In the genomic region with DNA sequence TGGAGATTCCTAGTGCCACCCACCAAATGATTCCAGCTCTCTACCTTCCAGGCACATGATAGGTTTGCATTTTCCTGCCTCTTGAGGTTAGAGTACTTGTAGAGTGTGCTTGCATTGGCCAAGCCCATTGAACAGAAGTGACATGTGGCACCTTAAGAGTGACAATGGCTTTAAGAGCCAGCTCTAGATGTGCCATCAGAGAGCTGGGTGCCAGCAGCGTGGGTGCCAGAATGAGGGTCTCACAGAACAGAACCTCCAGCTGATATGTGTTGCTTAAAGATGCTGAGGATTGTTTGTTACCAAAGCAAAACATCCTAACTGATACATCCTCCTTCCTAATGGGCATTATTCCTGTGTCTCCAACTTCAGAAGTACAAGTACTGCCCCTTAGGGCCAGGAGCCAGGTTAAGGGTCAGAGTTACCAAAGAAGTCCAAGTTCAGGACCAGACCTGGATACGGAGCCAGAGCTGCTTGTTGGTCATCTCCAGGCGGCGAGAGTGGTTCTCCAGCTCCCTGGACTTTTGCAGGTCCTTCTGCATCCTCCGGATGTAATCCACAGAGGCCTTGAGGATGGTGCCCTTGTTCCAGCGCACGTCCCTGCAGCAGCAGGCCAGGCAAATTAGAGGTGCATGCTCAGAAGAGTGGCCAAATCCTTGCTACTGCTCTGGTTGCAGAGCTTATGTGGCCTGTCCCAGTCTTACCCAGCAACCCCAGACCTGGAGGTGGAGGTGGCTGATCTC, we compare ENCODE assay signal across 24 cellular contexts. TPM values are rescaled to one million over a fixed set of nuclear protein-coding genes. Genes with fewer than 3 reads are reported as not detected.
"Had no signal": no experiment of that assay in that cellular context is flagged by ENCODE, and none has a peak within 500 bp of the region (broad histone marks: within the 10 kb centered on the region; RNA-seq: fewer than 3 reads in every experiment).

No MANE protein-coding gene starts in this region.

- H3K36me3 Mint-ChIP-seq: activated naive CD4-positive, alpha-beta T cell treated with anti-CD3 and anti-CD28 coated beads, Interleukin-2, amount 50 U/mL, for 72 hours had no signal

- DNase-seq: activated CD4-positive, alpha-beta T cell treated with anti-CD3 and anti-CD28 coated beads for 1 hour; activated CD8-positive, alpha-beta memory T cell treated with anti-CD3 and anti-CD28 coated beads for 24 hours; activated CD8-positive, alpha-beta memory T cell treated with anti-CD3 and anti-CD28 coated beads, Interleukin-2, amount 50 U/mL, for 48 hours; activated gamma-delta T cell treated with Interleukin-2 at 50 U/mL for 16 hours; amniotic stem cell; central memory CD4-positive, alpha-beta T cell; heart right ventricle; immature natural killer cell; kidney glomerular epithelial cell; mesendoderm; naive thymus-derived CD8-positive, alpha-beta T cell; retina; stimulated activated CD4-positive, alpha-beta T cell treated with anti-CD3 and anti-CD28 coated beads, Interleukin-2, amount 100 ng/mL, for 24 hours; stimulated activated naive CD8-positive, alpha-beta T cell treated with anti-CD3 and anti-CD28 coated beads, Interleukin-15, amount 100 ng/mL, for 72 hours; T-helper 1 cell; T1000; testis; upper lobe of right lung had no signal

- H3K9me3 Mint-ChIP-seq: activated naive CD4-positive, alpha-beta T cell treated with anti-CD3 and anti-CD28 coated beads, Interleukin-2, amount 50 U/mL, for 72 hours; activated T-helper 1 cell treated with anti-CD3 and anti-CD28 coated beads, Interleukin-12 subunit alpha, Interleukin-12 subunit beta, Interleukin-2, Interleukin-4 antibody, amounts not matched to agents 30 ng/mL and 10 ng/mL and 1 ng/mL, durations not matched to agents 14 hours and 24 hours and 36 hours; immature natural killer cell; naive thymus-derived CD8-positive, alpha-beta T cell; stimulated activated naive CD8-positive, alpha-beta T cell treated with anti-CD3 and anti-CD28 coated beads, Interleukin-15, amount 100 ng/mL, for 72 hours had no signal

- H3K27ac Mint-ChIP-seq: activated naive CD4-positive, alpha-beta T cell treated with anti-CD3 and anti-CD28 coated beads, Interleukin-2, amount 50 U/mL, for 72 hours; activated T-helper 1 cell treated with anti-CD3 and anti-CD28 coated beads, Interleukin-12 subunit alpha, Interleukin-12 subunit beta, Interleukin-2, Interleukin-4 antibody, amounts not matched to agents 30 ng/mL and 10 ng/mL and 1 ng/mL, durations not matched to agents 14 hours and 24 hours and 36 hours; naive thymus-derived CD8-positive, alpha-beta T cell; stimulated activated naive CD8-positive, alpha-beta T cell treated with anti-CD3 and anti-CD28 coated beads, Interleukin-15, amount 100 ng/mL, for 72 hours had no signal

- H2AFZ ChIP-seq: parathyroid adenoma had no signal

- H3K79me2 ChIP-seq: parathyroid adenoma had no signal

- H3K9ac ChIP-seq: parathyroid adenoma had no signal

- H3K27ac ChIP-seq: coronary artery, gastroesophageal sphincter, heart right ventricle, parathyroid adenoma, testis, upper lobe of right lung had no signal

- H3K4me3 ChIP-seq: coronary artery, gastroesophageal sphincter, heart right ventricle, testis, upper lobe of right lung had no signal

- H3K27me3 Mint-ChIP-seq: naive thymus-derived CD8-positive, alpha-beta T cell; stimulated activated naive CD8-positive, alpha-beta T cell treated with anti-CD3 and anti-CD28 coated beads, Interleukin-15, amount 100 ng/mL, for 72 hours had no signal

- H3K27me3 ChIP-seq: gastroesophageal sphincter, heart right ventricle, testis, upper lobe of right lung had no signal

- ATAC-seq: activated naive CD4-positive, alpha-beta T cell treated with anti-CD3 and anti-CD28 coated beads, Interleukin-2, amount 50 U/mL, for 72 hours; gastroesophageal sphincter; heart right ventricle; naive thymus-derived CD8-positive, alpha-beta T cell; SK-N-SH treated with all-trans-retinoic acid at 6 μM for 48 hours; stimulated activated naive CD8-positive, alpha-beta T cell treated with anti-CD3 and anti-CD28 coated beads, Interleukin-15, amount 100 ng/mL, for 72 hours; upper lobe of right lung had no signal

- H3K4me3 Mint-ChIP-seq: activated T-helper 1 cell treated with anti-CD3 and anti-CD28 coated beads, Interleukin-12 subunit alpha, Interleukin-12 subunit beta, Interleukin-2, Interleukin-4 antibody, amounts not matched to agents 30 ng/mL and 10 ng/mL and 1 ng/mL, durations not matched to agents 14 hours and 24 hours and 36 hours; immature natural killer cell; naive thymus-derived CD8-positive, alpha-beta T cell; stimulated activated naive CD8-positive, alpha-beta T cell treated with anti-CD3 and anti-CD28 coated beads, Interleukin-15, amount 100 ng/mL, for 72 hours had no signal

- H3K9me3 ChIP-seq: gastroesophageal sphincter, heart right ventricle, testis, upper lobe of right lung had no signal

RNA-seq across cellular contexts. Expression of gene MDFI, which starts 47.5 kb away (rescaled TPM):
- total RNA-seq: activated naive CD4-positive, alpha-beta T cell treated with anti-CD3 and anti-CD28 coated beads, Interleukin-2, amount 50 U/mL, for 72 hours; activated T-helper 1 cell treated with anti-CD3 and anti-CD28 coated beads, Interleukin-12 subunit alpha, Interleukin-12 subunit beta, Interleukin-2, Interleukin-4 antibody, amounts not matched to agents 30 ng/mL and 10 ng/mL and 1 ng/mL, durations not matched to agents 14 hours and 24 hours and 36 hours; naive thymus-derived CD8-positive, alpha-beta T cell had no signal
- polyA plus RNA-seq: immature natural killer cell; naive thymus-derived CD8-positive, alpha-beta T cell had no signal
